ENCODE assay signal across 14 cellular contexts in the genomic region with DNA sequence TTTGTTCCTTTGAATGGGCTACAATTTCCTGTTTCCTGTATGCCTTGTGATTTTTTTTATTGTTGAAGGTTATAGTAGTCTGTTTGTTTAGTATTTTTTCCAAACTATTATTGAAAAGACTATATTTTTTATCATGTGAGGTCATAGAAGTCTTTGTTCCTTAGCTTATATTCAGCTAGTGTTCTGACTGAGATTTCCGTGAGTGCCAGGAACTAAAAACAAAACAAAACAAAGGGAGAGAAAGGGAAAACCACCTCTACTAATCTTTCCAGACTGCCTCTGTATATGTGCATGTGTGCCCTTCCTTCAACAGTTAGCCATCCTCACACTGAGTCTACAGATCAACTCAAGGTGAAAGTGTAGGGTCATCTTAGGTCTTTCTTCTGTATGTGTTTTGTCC.
"Had no signal": no experiment of that assay in that cellular context is flagged by ENCODE, and none has a peak within 500 bp of the region (broad histone marks: within the 10 kb centered on the region; RNA-seq: fewer than 3 reads in every experiment).

No MANE protein-coding gene starts in this region.

- H3K4me3 ChIP-seq: lower lobe of right lung had no signal

- H3K27me3 Mint-ChIP-seq: activated naive CD8-positive, alpha-beta T cell treated with anti-CD3 and anti-CD28 coated beads for 36 hours had no signal

- H3K27ac ChIP-seq: foreskin keratinocyte, lower lobe of right lung, WERI-Rb-1 had no signal

- H3K4me3 Mint-ChIP-seq: activated naive CD8-positive, alpha-beta T cell treated with anti-CD3 and anti-CD28 coated beads for 36 hours; activated T-cell treated with anti-CD3 and anti-CD28 coated beads, Interleukin-2, amount 50 U/mL, for 4 hours had no signal

- H3K27ac Mint-ChIP-seq: activated naive CD8-positive, alpha-beta T cell treated with anti-CD3 and anti-CD28 coated beads for 36 hours had no signal

- ATAC-seq: activated T-cell treated with anti-CD3 and anti-CD28 coated beads, Interleukin-2, amount 50 U/mL, for 4 hours; foreskin keratinocyte; left colon; lower lobe of right lung had no signal

- H3K4me1 ChIP-seq: lower lobe of right lung had no signal

- H3K27me3 ChIP-seq: foreskin keratinocyte had no signal

- H3K36me3 ChIP-seq: WERI-Rb-1 had no signal

- H3K9me3 ChIP-seq: lower lobe of right lung had no signal

- DNase-seq: activated CD4-positive, alpha-beta T cell treated with anti-CD3 and anti-CD28 coated beads for 1 hour; activated effector memory CD4-positive, alpha-beta T cell treated with anti-CD3 and anti-CD28 coated beads, Interleukin-2, amount 50 U/mL, for 16 hours; activated naive CD8-positive, alpha-beta T cell treated with anti-CD3 and anti-CD28 coated beads for 36 hours; activated T-cell treated with anti-CD3 and anti-CD28 coated beads, Interleukin-2, amount 50 U/mL, for 4 hours; amniotic stem cell; foreskin keratinocyte; glutamatergic neuron; hippocampal formation; islet precursor cell; left colon; lower lobe of right lung; retina; stimulated activated naive CD4-positive, alpha-beta T cell; WERI-Rb-1 had no signal
